ENCODE assay signal across 25 cellular contexts in genomic region chr16:10750793-10751192, GRCh38. TPM values are rescaled to one million over a fixed set of nuclear protein-coding genes. Genes with fewer than 3 reads are reported as not detected.
DNase-seq lines count a peak whose midpoint lies in the region; ATAC-seq lines count a peak whose summit lies in the region.
"Had no signal": no experiment of that assay in that cellular context is flagged by ENCODE, and none has a peak within 500 bp of the region (broad histone marks: within the 10 kb centered on the region; RNA-seq: fewer than 3 reads in every experiment).

No MANE protein-coding gene starts in this region.

- H3K4me3 Mint-ChIP-seq in stimulated activated naive CD8-positive, alpha-beta T cell treated with anti-CD3 and anti-CD28 coated beads, Interleukin-15, Interleukin-2, amounts not matched to agents 100 ng/mL and 50 ng/mL, for 24 hours, result no peak overlapping the region
- H3K4me3 Mint-ChIP-seq in T-helper 17 cell, result no peak overlapping the region
- H3K4me3 Mint-ChIP-seq: CD8-positive, alpha-beta T cell; naive thymus-derived CD8-positive, alpha-beta T cell; T-cell had no signal

- no peaks in the 10 kb centered on the region for H3K27me3 Mint-ChIP-seq in stimulated activated naive CD8-positive, alpha-beta T cell treated with anti-CD3 and anti-CD28 coated beads, Interleukin-15, Interleukin-2, amounts not matched to agents 100 ng/mL and 50 ng/mL, for 24 hours
- no peaks in the 10 kb centered on the region for H3K27me3 Mint-ChIP-seq in T-helper 17 cell
- H3K27me3 Mint-ChIP-seq: naive thymus-derived CD8-positive, alpha-beta T cell; T-cell had no signal

- no peak for ATAC-seq in stimulated activated naive CD8-positive, alpha-beta T cell treated with anti-CD3 and anti-CD28 coated beads, Interleukin-15, Interleukin-2, amounts not matched to agents 100 U/mL and 50 U/mL, for 24 hours
- ATAC-seq in T-helper 17 cell (no peak), left lobe of liver (peak; percentile 24), HG03565 (IDR thresholded peaks at IDR 0.05; ENCODE audit: unreplicated experiment) (no peak), HG03039 (IDR thresholded peaks at IDR 0.05; ENCODE audit: unreplicated experiment) (no peak)
- ATAC-seq: CD8-positive, alpha-beta T cell; naive thymus-derived CD8-positive, alpha-beta T cell; T-cell had no signal

- peaks cover 65% of the 10 kb centered on the region for H3K36me3 Mint-ChIP-seq in stimulated activated naive CD8-positive, alpha-beta T cell treated with anti-CD3 and anti-CD28 coated beads, Interleukin-15, Interleukin-2, amounts not matched to agents 100 ng/mL and 50 ng/mL, for 24 hours (ENCODE audit: low read depth)
- peaks cover 2% of the 10 kb centered on the region for H3K36me3 Mint-ChIP-seq in T-helper 17 cell (ENCODE audit: low read depth)

- no peaks in the 10 kb centered on the region for H3K9me3 Mint-ChIP-seq in stimulated activated naive CD8-positive, alpha-beta T cell treated with anti-CD3 and anti-CD28 coated beads, Interleukin-15, Interleukin-2, amounts not matched to agents 100 ng/mL and 50 ng/mL, for 24 hours
- H3K9me3 Mint-ChIP-seq: CD8-positive, alpha-beta T cell; naive thymus-derived CD8-positive, alpha-beta T cell; T-cell had no signal

- no peaks in the 10 kb centered on the region for H3K9me3 ChIP-seq in T-helper 17 cell (ENCODE audit: control insufficient read depth, low read length, poor library complexity, severe bottlenecking)
- H3K9me3 ChIP-seq: stomach, transverse colon had no signal

- H3K27ac Mint-ChIP-seq in stimulated activated naive CD8-positive, alpha-beta T cell treated with anti-CD3 and anti-CD28 coated beads, Interleukin-15, Interleukin-2, amounts not matched to agents 100 ng/mL and 50 ng/mL, for 24 hours, result peak overlapping the region; percentile 48
- peak overlapping the region; percentile 49 for H3K27ac Mint-ChIP-seq in T-helper 17 cell
- H3K27ac Mint-ChIP-seq: CD8-positive, alpha-beta T cell; T-cell had no signal

- DNase-seq in stimulated activated naive CD8-positive, alpha-beta T cell treated with anti-CD3 and anti-CD28 coated beads, Interleukin-15, Interleukin-2, amounts not matched to agents 100 U/mL and 50 U/mL, for 24 hours, result no peak
- DNase-seq in T-helper 17 cell (no peak), left lobe of liver (ENCODE audit: low spot score) (no peak), NCI-H446 treated with DMSO at 0.1 percent for 48 hours (lab: John Stamatoyannopoulos, UW) (no peak)
- DNase-seq: activated CD4-positive, alpha-beta T cell treated with anti-CD3 and anti-CD28 coated beads for 1 hour; activated naive CD4-positive, alpha-beta T cell treated with Interleukin-2 at 50 U/mL for 16 hours; CD8-positive, alpha-beta T cell; DMS53; GDM1; KBM-7; MM.1S; naive thymus-derived CD8-positive, alpha-beta T cell; NCI-H1436 treated with DMSO at 0.1 percent for 48 hours; NCI-H2107; NK-92 treated with Interleukin-12 subunit alpha and Interleukin-12 subunit beta, amount 100 ng/mL, for 24 hours; stimulated activated CD4-positive, alpha-beta T cell treated with anti-CD3 and anti-CD28 coated beads, Interleukin-4, amount 100 ng/mL, for 4 hours; stomach; T-cell; transverse colon had no signal

- peaks cover 51% of the 10 kb centered on the region for H3K4me1 Mint-ChIP-seq in stimulated activated naive CD8-positive, alpha-beta T cell treated with anti-CD3 and anti-CD28 coated beads, Interleukin-15, Interleukin-2, amounts not matched to agents 100 ng/mL and 50 ng/mL, for 24 hours (ENCODE audit: low read depth)
- peaks cover 9% of the 10 kb centered on the region for H3K4me1 Mint-ChIP-seq in T-helper 17 cell

RNA-seq across cellular contexts. Expression of gene NUBP1, which starts 7.2 kb away (rescaled TPM):
- total RNA-seq in T-helper 17 cell, result 10 to 100 TPM; 19.2 to 21.0 TPM
- total RNA-seq in left lobe of liver, result 12.7 TPM

RNA-seq across cellular contexts. Expression of gene TEKT5, which starts 56.1 kb away (rescaled TPM):
- total RNA-seq in T-helper 17 cell, result not detected
- total RNA-seq in left lobe of liver, result 2.1 TPM
- total RNA-seq: CD8-positive, alpha-beta T cell; mesenteric fat pad; NCI-H460; osteocyte; T-cell had no signal
